In genomic region chr1:17232759-17233661, GRCh38 we compare ENCODE assay signal across 12 cellular contexts. TPM values are rescaled to one million over a fixed set of nuclear protein-coding genes. Genes with fewer than 3 reads are reported as not detected.
A peak's percentile ranks its signal among the peaks of the same experiment; 100 is the strongest.
DNase-seq lines count a peak whose midpoint lies in the region; ATAC-seq and TF ChIP-seq lines count a peak whose summit lies in the region.
"Had no signal": no experiment of that assay in that cellular context is flagged by ENCODE, and none has a peak within 500 bp of the region (broad histone marks: within the 10 kb centered on the region; RNA-seq: fewer than 3 reads in every experiment).

No MANE protein-coding gene starts in this region.

- H3K9me3 ChIP-seq in adipocyte (ENCODE audit: control insufficient read depth, low read length) = no peaks in the 10 kb centered on the region
- H3K9me3 ChIP-seq: BE2C had no signal

- peaks cover 5% of the 10 kb centered on the region for H3K27me3 ChIP-seq in adipocyte (replicated peaks; ENCODE audit: control insufficient read depth, insufficient read depth, low read length)
- H3K27me3 ChIP-seq: BE2C had no signal

- ATAC-seq in GM18858 (IDR thresholded peaks at IDR 0.05; ENCODE audit: unreplicated experiment) (no peak), GM21529 (IDR thresholded peaks at IDR 0.05; ENCODE audit: unreplicated experiment) (no peak), GM18511 (IDR thresholded peaks at IDR 0.05; ENCODE audit: unreplicated experiment) (no peak)

- H3K4me3 ChIP-seq in adipocyte (ENCODE audit: low read length) (no peak overlapping the region), lower leg skin (ENCODE audit: low read depth, poor library complexity, severe bottlenecking) (no peak overlapping the region)

- no peak overlapping the region for H3K9ac ChIP-seq in adipocyte (ENCODE audit: low read length)

- DNase-seq in A172 (ENCODE audit: low spot score) (peak; percentile 93), HPDE6-E6E7 (ENCODE audit: extremely low spot score) (peak; percentile 86), adipocyte (ENCODE audit: low read depth) (peak; percentile 66), iris pigment epithelial cell (ENCODE audit: low read depth) (peak; percentile 82), lower leg skin (ENCODE audit: low spot score in 2 of 2) (no peak)
- DNase-seq: effector CD4-positive, alpha-beta T cell had no signal

- TF ChIP-seq POLR2A in lower leg skin (IDR thresholded peaks at IDR 0.05) = no peak

- 59 to 62% methylated on average over 22 of the region's 22 CpGs for WGBS in lower leg skin, 2 donors

- no peaks in the 10 kb centered on the region for H3K36me3 ChIP-seq in adipocyte (ENCODE audit: control insufficient read depth, insufficient read depth, low read length, severe bottlenecking)
- H3K36me3 ChIP-seq: BE2C had no signal

- no peak for TF ChIP-seq CTCF in lower leg skin (IDR thresholded peaks at IDR 0.05)

- H3K4me1 ChIP-seq in adipocyte (ENCODE audit: control insufficient read depth, insufficient read depth, low read length) = peaks cover 27% of the 10 kb centered on the region
- H3K4me1 ChIP-seq: BE2C had no signal

- intact Hi-C loops in lower leg skin (cut with DNase I; ENCODE audit: low total_unique reads) = loop anchor here (10.0 kb wide), 1 partner anchor 168 kb away; no protein-coding TSS in a partner anchor

RNA-seq across cellular contexts. Expression of gene PADI3, which starts 15.9 kb away (rescaled TPM):
- total RNA-seq in A172 (2014; rRNA removed; shearing (Covaris generic)) = 2.1 and 5.4 TPM in 2 replicates
- total RNA-seq in lower leg skin = 1 to 10 TPM in 1 of 4 donors, under 1 TPM in 1, not detected in 2; 0.23 to 2.1 TPM
- total RNA-seq: mononuclear cell, Right ventricle myocardium inferior had no signal

RNA-seq across cellular contexts. Expression of gene PADI1, which starts 28.1 kb away (rescaled TPM):
- 1.7 and 3.5 TPM in 2 replicates for total RNA-seq in A172 (2014; rRNA removed; shearing (Covaris generic))
- 10 to 100 TPM in 1 of 4 donors, 1 to 10 TPM in 3; 3.2 to 24.2 (median 6.6) TPM for total RNA-seq in lower leg skin
- total RNA-seq: mononuclear cell, Right ventricle myocardium inferior had no signal

Comparison
In these comparisons a context has a peak if more than half of its experiments do, and no peak if none do; other contexts are left out.
1. DNase-seq: peak in A172 (single experiment), HPDE6-E6E7 (single experiment), adipocyte (single experiment) and iris pigment epithelial cell (single experiment); none in lower leg skin (0 of 2).